In the genomic region with DNA sequence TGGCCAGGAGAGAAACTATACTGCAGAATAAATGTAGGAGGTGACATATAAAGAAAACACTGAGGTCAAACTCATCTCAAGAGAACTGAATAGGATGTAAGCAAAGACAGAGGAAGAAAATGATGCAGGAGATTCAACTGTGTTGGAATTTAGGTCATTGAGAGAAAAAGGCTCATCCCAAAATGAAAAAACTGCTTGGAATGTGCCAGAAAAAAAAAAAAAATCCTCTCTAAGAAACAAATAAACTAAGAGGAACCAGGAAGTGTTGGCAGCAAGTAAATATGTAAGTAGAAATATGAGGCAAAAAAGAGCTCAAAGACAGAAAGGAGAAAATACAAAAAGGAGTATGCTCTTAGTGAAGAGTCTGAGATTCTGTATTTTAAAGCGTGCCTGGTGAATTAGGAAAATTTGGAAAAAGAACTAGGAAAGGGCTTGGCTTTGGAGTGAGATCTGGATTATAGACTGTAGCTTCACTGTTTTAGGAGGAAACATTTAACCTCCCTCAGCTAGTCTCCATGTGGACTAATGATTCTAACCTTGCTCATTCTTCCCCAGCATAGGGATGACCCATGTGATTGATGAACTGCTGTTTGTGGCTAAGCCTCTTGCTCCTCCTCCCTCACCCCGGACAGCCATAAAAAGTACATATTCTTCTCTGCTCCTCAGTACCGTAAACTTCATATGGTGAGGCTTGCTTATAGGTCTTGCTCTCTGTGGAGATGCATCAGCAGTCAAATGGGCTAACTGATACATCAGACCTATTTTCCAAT, we compare ENCODE assay signal across 20 cellular contexts.
DNase-seq lines count a peak whose midpoint lies in the region; ATAC-seq, FAIRE-seq and TF ChIP-seq lines count a peak whose summit lies in the region.
"Had no signal": no experiment of that assay in that cellular context is flagged by ENCODE, and none has a peak within 500 bp of the region (broad histone marks: within the 10 kb centered on the region; RNA-seq: fewer than 3 reads in every experiment).

No MANE protein-coding gene starts in this region.

- H2BK15ac ChIP-seq in H9 (ENCODE audit: low read depth, low read length), result no peak overlapping the region

- no peak overlapping the region for H3K23ac ChIP-seq in H9 (ENCODE audit: insufficient read length, low read depth, low read length)

- no peak overlapping the region for H3K9ac ChIP-seq in H9 (ENCODE audit: extremely low read depth, insufficient read length, low read length)
- H3K9ac ChIP-seq: neural progenitor cell had no signal

- no peak overlapping the region for H3K4me3 Mint-ChIP-seq in H9
- H3K4me3 Mint-ChIP-seq: activated T-helper 17 cell treated with anti-CD3 and anti-CD28 coated beads, Interleukin-2, amount 50 U/mL, for 72 hours; endodermal cell; neural progenitor cell; stimulated activated naive CD8-positive, alpha-beta T cell treated with anti-CD3 and anti-CD28 coated beads, Interleukin-15, amount 100 ng/mL, for 72 hours had no signal

- H3K27ac Mint-ChIP-seq in H9, result peak overlapping the region in 2 of 3 experiments; percentile 4 to 6; a peak in 2 of 7 replicates
- H3K27ac Mint-ChIP-seq: activated T-helper 17 cell treated with anti-CD3 and anti-CD28 coated beads, Interleukin-2, amount 50 U/mL, for 72 hours; endodermal cell; neural progenitor cell had no signal

- no peak overlapping the region for H2BK12ac ChIP-seq in H9 (ENCODE audit: insufficient read length, low read depth, low read length)

- DNase-seq in A172 (ENCODE audit: low spot score), result peak; percentile 10
- DNase-seq in H9, result no peak
- peak; percentile 17 to 20 for DNase-seq in cardiac fibroblast (ENCODE audit: low read depth in 2 of 2)
- peak; percentile 11 for DNase-seq in iris pigment epithelial cell (ENCODE audit: low read depth)
- DNase-seq in aorta, result no peak
- no peak for DNase-seq in NCI-H526 treated with DMSO at 0.1 percent for 48 hours (lab: John Stamatoyannopoulos, UW)
- no peak for DNase-seq in RCC 7860 (ENCODE audit: low spot score)
- no peak for DNase-seq in esophagus muscularis mucosa (ENCODE audit: extremely low spot score)
- DNase-seq: adrenal gland; endodermal cell; NCI-H146; NCI-H446 treated with DMSO at 0.1 percent for 48 hours; SIG-M5; stimulated activated naive CD8-positive, alpha-beta T cell treated with anti-CD3 and anti-CD28 coated beads, Interleukin-15, amount 100 ng/mL, for 72 hours; T-helper 2 cell; upper lobe of left lung had no signal

- FAIRE-seq in RCC 7860 (lab: Jason Lieb, UNC), result no peak
- FAIRE-seq: A204.1 had no signal

- H4K5ac ChIP-seq in H9 (ENCODE audit: insufficient read length, low read depth, low read length), result no peak overlapping the region

- no peak for TF ChIP-seq CTCF in H9 (conservative IDR thresholded peaks at IDR 0.05)
- TF ChIP-seq CTCF in cardiac fibroblast (IDR thresholded peaks at IDR 0.05; ENCODE audit: low read depth, low read length), result no peak
- TF ChIP-seq CTCF in esophagus muscularis mucosa (IDR thresholded peaks at IDR 0.05), result no peak

- H3K79me2 ChIP-seq in H9 (ENCODE audit: insufficient read depth, low read length), result no peaks in the 10 kb centered on the region

- no peaks in the 10 kb centered on the region for H3K79me1 ChIP-seq in H9 (ENCODE audit: insufficient read depth, low read depth, low read length, poor library complexity, severe bottlenecking)

- H2AK5ac ChIP-seq in H9 (ENCODE audit: insufficient read length, low read length), result no peak overlapping the region

- no peak for TF ChIP-seq EP300 in esophagus muscularis mucosa (IDR thresholded peaks at IDR 0.05)

- no peak overlapping the region for H3K56ac ChIP-seq in H9 (ENCODE audit: insufficient read length, low read depth, low read length)

- H2BK120ac ChIP-seq in H9 (ENCODE audit: low read depth, low read length, poor library complexity, severe bottlenecking), result no peak overlapping the region

- no peak overlapping the region for H3K4me3 ChIP-seq in cardiac fibroblast (replicated peaks in 1 of 2; ENCODE audit: low read depth in 2 of 2, low read length in 2 of 2)
- no peak overlapping the region for H3K4me3 ChIP-seq in aorta (ENCODE audit: low read length in 2 of 2)
- no peak overlapping the region for H3K4me3 ChIP-seq in esophagus muscularis mucosa
- H3K4me3 ChIP-seq: adrenal gland, neural progenitor cell, upper lobe of left lung had no signal

- H3K27me3 ChIP-seq in H9 (ENCODE audit: insufficient read depth, low read length) (no peaks in the 10 kb centered on the region), aorta (ENCODE audit: control insufficient read depth in 1 of 2, insufficient read depth in 2 of 2, low read length in 1 of 2) (no peaks in the 10 kb centered on the region), esophagus muscularis mucosa (no peaks in the 10 kb centered on the region)
- H3K27me3 ChIP-seq: adrenal gland, neural progenitor cell, upper lobe of left lung had no signal

- H2BK20ac ChIP-seq in H9 (ENCODE audit: low read depth, low read length, poor library complexity, severe bottlenecking), result no peak overlapping the region

- peaks cover 12 to 14% of the 10 kb centered on the region in 2 experiments for H3K4me1 Mint-ChIP-seq in H9
- H3K4me1 Mint-ChIP-seq: stimulated activated naive CD8-positive, alpha-beta T cell treated with anti-CD3 and anti-CD28 coated beads, Interleukin-15, amount 100 ng/mL, for 72 hours had no signal

- no peak for TF ChIP-seq POLR2A in esophagus muscularis mucosa (IDR thresholded peaks at IDR 0.05; ENCODE audit: low read depth)

- H3T11ph ChIP-seq in H9 (ENCODE audit: low read length), result no peak overlapping the region

- no peaks in the 10 kb centered on the region for H3K9me3 ChIP-seq in H9 (ENCODE audit: control insufficient read depth, low read depth, low read length)
- H3K9me3 ChIP-seq in aorta (ENCODE audit: control insufficient read depth, low read length), result no peaks in the 10 kb centered on the region
- H3K9me3 ChIP-seq in esophagus muscularis mucosa, result no peaks in the 10 kb centered on the region
- H3K9me3 ChIP-seq: adrenal gland, upper lobe of left lung had no signal

- no peak overlapping the region for H2AFZ ChIP-seq in H9 (ENCODE audit: low read length)
- H2AFZ ChIP-seq: neural progenitor cell had no signal

- intact Hi-C loops in aorta (cut with DNase I) (no loop called here), esophagus muscularis mucosa (cut with DNase I) (no loop called here)

- no peak overlapping the region for H3K18ac ChIP-seq in H9 (ENCODE audit: insufficient read length, low read depth, low read length)

- no peak overlapping the region for H3K14ac ChIP-seq in H9 (ENCODE audit: insufficient read depth, low read length)

- H4K8ac ChIP-seq in H9 (replicated peaks; ENCODE audit: insufficient read length, low read depth, low read length), result no peak overlapping the region

- no peaks in the 10 kb centered on the region for H3K4me1 ChIP-seq in H9 (ENCODE audit: insufficient read depth, low read length)
- H3K4me1 ChIP-seq in aorta (ENCODE audit: control insufficient read depth in 1 of 2, insufficient read depth in 2 of 2, low read length in 2 of 2), result no peaks in the 10 kb centered on the region
- peaks cover 0 to 5% (median 3%) of the 10 kb centered on the region in 4 donors for H3K4me1 ChIP-seq in esophagus muscularis mucosa
- H3K4me1 ChIP-seq: adrenal gland had no signal

- H3K36me3 Mint-ChIP-seq in H9 (ENCODE audit: insufficient read depth in 1 of 3, low read depth in 3 of 3), result no peaks in the 10 kb centered on the region
- H3K36me3 Mint-ChIP-seq: neural progenitor cell had no signal

- H3K4ac ChIP-seq in H9 (ENCODE audit: low read depth, low read length), result no peak overlapping the region

- no peak overlapping the region for H3K4me2 ChIP-seq in H9 (ENCODE audit: insufficient read depth, insufficient read length, low read length)
- H3K4me2 ChIP-seq: neural progenitor cell had no signal

- no peaks in the 10 kb centered on the region for H3K27me3 Mint-ChIP-seq in H9 (ENCODE audit: low read depth)
- H3K27me3 Mint-ChIP-seq: activated T-helper 17 cell treated with anti-CD3 and anti-CD28 coated beads, Interleukin-2, amount 50 U/mL, for 72 hours; stimulated activated naive CD8-positive, alpha-beta T cell treated with anti-CD3 and anti-CD28 coated beads, Interleukin-15, amount 100 ng/mL, for 72 hours had no signal

- no peaks in the 10 kb centered on the region for H3K9me3 Mint-ChIP-seq in H9
- H3K9me3 Mint-ChIP-seq: activated T-helper 17 cell treated with anti-CD3 and anti-CD28 coated beads, Interleukin-2, amount 50 U/mL, for 72 hours; endodermal cell; stimulated activated naive CD8-positive, alpha-beta T cell treated with anti-CD3 and anti-CD28 coated beads, Interleukin-15, amount 100 ng/mL, for 72 hours had no signal

- ATAC-seq in aorta (ENCODE audit: low FRiP score), result no peak
- ATAC-seq: activated CD4-positive, CD25-positive, alpha-beta regulatory T cell treated with anti-CD3 and anti-CD28 coated beads, Interleukin-2, amount 50 U/mL, for 24 hours; activated T-helper 17 cell treated with anti-CD3 and anti-CD28 coated beads, Interleukin-2, amount 50 U/mL, for 72 hours; stimulated activated naive CD8-positive, alpha-beta T cell treated with anti-CD3 and anti-CD28 coated beads, Interleukin-15, amount 100 ng/mL, for 72 hours had no signal

- H3K27ac ChIP-seq in H9 (ENCODE audit: insufficient read length, low read depth, low read length) (no peak overlapping the region), aorta (ENCODE audit: low read depth in 1 of 2, low read length in 2 of 2) (no peak overlapping the region), esophagus muscularis mucosa (replicated peaks in 1 of 4) (no peak overlapping the region)
- H3K27ac ChIP-seq: neural progenitor cell, upper lobe of left lung had no signal

- no peaks in the 10 kb centered on the region for H3K36me3 ChIP-seq in aorta (ENCODE audit: control insufficient read depth in 1 of 2, insufficient read depth in 2 of 2, low read length in 1 of 2)
- H3K36me3 ChIP-seq in esophagus muscularis mucosa, result no peaks in the 10 kb centered on the region
- H3K36me3 ChIP-seq: adrenal gland, neural progenitor cell, upper lobe of left lung had no signal

- no peaks in the 10 kb centered on the region for H3K23me2 ChIP-seq in H9 (ENCODE audit: insufficient read length, low read depth, low read length, poor library complexity, severe bottlenecking)

- H4K20me1 ChIP-seq in H9 (ENCODE audit: control insufficient read depth, insufficient read depth, insufficient read length), result no peaks in the 10 kb centered on the region

- no CpG with 5 or more reads among the region's 3 CpGs for WGBS in H9 (ENCODE audit: extremely low coverage, insufficient read length, low lambda C conversion rate)
- WGBS in aorta, 2 donors, result 78 to 89% methylated on average over 3 of the region's 3 CpGs
- WGBS in esophagus muscularis mucosa, result 72% methylated on average over 3 of the region's 3 CpGs

- H2BK5ac ChIP-seq in H9 (ENCODE audit: insufficient read length, low read length), result no peak overlapping the region

- H4K91ac ChIP-seq in H9 (ENCODE audit: insufficient read length, low read depth, low read length), result no peak overlapping the region

Comparison
In these comparisons a context has a peak if more than half of its experiments do, and no peak if none do; other contexts are left out.
1. DNase-seq: peak in A172 (single experiment), cardiac fibroblast (2 of 2) and iris pigment epithelial cell (single experiment); none in H9 (single experiment), aorta (0 of 2), NCI-H526 treated with DMSO at 0.1 percent for 48 hours (single experiment), RCC 7860 (single experiment) and esophagus muscularis mucosa (single experiment).